ENCODE assay signal across 10 cellular contexts in genomic region chr9:2623866-2624682, GRCh38. TPM values are rescaled to one million over a fixed set of nuclear protein-coding genes. Genes with fewer than 3 reads are reported as not detected.
A peak's percentile ranks its signal among the peaks of the same experiment; 100 is the strongest.
DNase-seq lines count a peak whose midpoint lies in the region; ATAC-seq and TF ChIP-seq lines count a peak whose summit lies in the region.
"Had no signal": no experiment of that assay in that cellular context is flagged by ENCODE, and none has a peak within 500 bp of the region (broad histone marks: within the 10 kb centered on the region; RNA-seq: fewer than 3 reads in every experiment).

No MANE protein-coding gene starts in this region.

- H3K9me3 ChIP-seq in lower lobe of right lung = no peaks in the 10 kb centered on the region
- no peaks in the 10 kb centered on the region for H3K9me3 ChIP-seq in thoracic aorta

- intact Hi-C loops in activated naive CD4-positive, alpha-beta T cell treated with anti-CD3 and anti-CD28 coated beads for 36 hours (cut with micrococcal nuclease) = loop anchor here (5.0 to 10.0 kb wide), 4 partner anchors 379 to 903 kb away; partner anchors contain the start of gene RFX3
- intact Hi-C loops in MCF 10A (cut with micrococcal nuclease) = loop anchor here (5.0 to 10.0 kb wide), 3 partner anchors 67 to 221 kb away; partner anchors contain the start of gene PUM3
- intact Hi-C loops in lower lobe of right lung (cut with DNase I) = no loop called here

- TSS peak; percentile 18 for BruUV-seq in MCF 10A (replicated peaks; lab: Mats Ljungman, UMichigan)

- H3K36me3 Mint-ChIP-seq in activated naive CD4-positive, alpha-beta T cell treated with anti-CD3 and anti-CD28 coated beads for 36 hours (ENCODE audit: low read depth) = peaks cover 1% of the 10 kb centered on the region
- H3K36me3 Mint-ChIP-seq in MCF 10A (ENCODE audit: insufficient read depth, unreplicated experiment) = no peaks in the 10 kb centered on the region

- peaks cover 12% of the 10 kb centered on the region for H3K4me1 Mint-ChIP-seq in activated naive CD4-positive, alpha-beta T cell treated with anti-CD3 and anti-CD28 coated beads for 36 hours (ENCODE audit: low read depth)
- H3K4me1 Mint-ChIP-seq in MCF 10A (ENCODE audit: insufficient read depth, unreplicated experiment) = peaks cover 5% of the 10 kb centered on the region

- H3K9me3 Mint-ChIP-seq in activated naive CD4-positive, alpha-beta T cell treated with anti-CD3 and anti-CD28 coated beads for 36 hours = no peaks in the 10 kb centered on the region
- H3K9me3 Mint-ChIP-seq in MCF 10A (ENCODE audit: unreplicated experiment) = no peaks in the 10 kb centered on the region

- H3K4me3 Mint-ChIP-seq in activated naive CD4-positive, alpha-beta T cell treated with anti-CD3 and anti-CD28 coated beads for 36 hours = peak overlapping the region; percentile 17
- no peak overlapping the region for H3K4me3 Mint-ChIP-seq in MCF 10A (ENCODE audit: unreplicated experiment)

- H3K4me3 ChIP-seq in lower lobe of right lung (peak overlapping the region; percentile 72), thoracic aorta (peak overlapping the region; percentile 83)

- H3K27me3 Mint-ChIP-seq in activated naive CD4-positive, alpha-beta T cell treated with anti-CD3 and anti-CD28 coated beads for 36 hours (ENCODE audit: low read depth) = peaks cover 66% of the 10 kb centered on the region
- no peaks in the 10 kb centered on the region for H3K27me3 Mint-ChIP-seq in MCF 10A (ENCODE audit: insufficient read depth, unreplicated experiment)

- H3K27me3 ChIP-seq in lower lobe of right lung (ENCODE audit: low read depth) = peaks cover 18% of the 10 kb centered on the region
- H3K27me3 ChIP-seq in thoracic aorta (replicated peaks; ENCODE audit: insufficient read depth) = no peaks in the 10 kb centered on the region

- no peak overlapping the region for H3K27ac Mint-ChIP-seq in activated naive CD4-positive, alpha-beta T cell treated with anti-CD3 and anti-CD28 coated beads for 36 hours
- no peak overlapping the region for H3K27ac Mint-ChIP-seq in MCF 10A (ENCODE audit: low read depth, unreplicated experiment)

- H3K36me3 ChIP-seq in lower lobe of right lung = no peaks in the 10 kb centered on the region
- no peaks in the 10 kb centered on the region for H3K36me3 ChIP-seq in thoracic aorta

- H3K27ac ChIP-seq in lower lobe of right lung (peak overlapping the region; percentile 83), thoracic aorta (peak overlapping the region; percentile 79 to 89), substantia nigra (ENCODE audit: low read depth, low read length, poor library complexity, severe bottlenecking) (no peak overlapping the region)
- H3K27ac ChIP-seq: C4-2B had no signal

- TF ChIP-seq CTCF in MCF 10A (IDR thresholded peaks at IDR 0.05; ENCODE audit: unreplicated experiment) (no peak), lower lobe of right lung (IDR thresholded peaks at IDR 0.05) (no peak), thoracic aorta (IDR thresholded peaks at IDR 0.05) (no peak)

- POLR2A ChIA-PET in MCF 10A (lab: Yijun Ruan, JAX) = no interaction called here

- no peak for ATAC-seq in lower lobe of right lung
- no peak for ATAC-seq in thoracic aorta (ENCODE audit: insufficient number of reproducible peaks, low FRiP score, low read depth)

- DNase-seq in activated naive CD4-positive, alpha-beta T cell treated with anti-CD3 and anti-CD28 coated beads for 36 hours = no peak
- no peak for DNase-seq in activated naive CD4-positive, alpha-beta T cell treated with anti-CD3 and anti-CD28 coated beads, Interleukin-2, amount 50 U/mL, for 16 hours
- DNase-seq in MCF 10A (ENCODE audit: unreplicated experiment) (no peak), lower lobe of right lung (no peak), thoracic aorta (ENCODE audit: low spot score) (no peak), anterior cingulate cortex (lab: John Stamatoyannopoulos, UW) (no peak), epidermal melanocyte (ENCODE audit: insufficient read length, low spot score) (no peak), substantia nigra (lab: John Stamatoyannopoulos, UW) (no peak)
- DNase-seq: NCI-H1930 had no signal

- CTCF ChIA-PET in activated naive CD4-positive, alpha-beta T cell treated with anti-CD3 and anti-CD28 coated beads for 36 hours (lab: Charles Lee) = no interaction called here
- CTCF ChIA-PET in MCF 10A (lab: Yijun Ruan, JAX) = no interaction called here

- H3K4me1 ChIP-seq in lower lobe of right lung (peaks cover 25% of the 10 kb centered on the region), thoracic aorta (ENCODE audit: control insufficient read depth in 1 of 2, low read depth in 2 of 2) (peaks cover 0 to 13% of the 10 kb centered on the region in 2 donors)

RNA-seq across cellular contexts. Expression of gene VLDLR, which starts 2.5 kb away (rescaled TPM):
- 1 to 10 TPM; 7.7 to 8.6 TPM for total RNA-seq in activated naive CD4-positive, alpha-beta T cell treated with anti-CD3 and anti-CD28 coated beads for 36 hours
- total RNA-seq in MCF 10A (2022) = 5.0 and 7.2 TPM in 2 replicates
- 16.3 TPM for total RNA-seq in lower lobe of right lung
- total RNA-seq in thoracic aorta = 10 to 100 TPM in 1 of 2 donors, 1 to 10 TPM in 1; 6.6 to 16.9 TPM
